In genomic region chr10:109895848-109896247, GRCh38 we compare ENCODE assay signal across 8 cellular contexts. TPM values are rescaled to one million over a fixed set of nuclear protein-coding genes. Genes with fewer than 3 reads are reported as not detected.
DNase-seq lines count a peak whose midpoint lies in the region; ATAC-seq, FAIRE-seq and TF ChIP-seq lines count a peak whose summit lies in the region.

No MANE protein-coding gene starts in this region.

- no peaks in the 10 kb centered on the region for H3K9me3 Mint-ChIP-seq in T-helper 1 cell treated with Interleukin-12 subunit alpha and Interleukin-12 subunit beta and Interleukin-4 antibody, amounts not matched to agents 30 μg/mL and 1 μg/mL, for 36 hours

- H3K4me1 ChIP-seq in mucosa of descending colon (ENCODE audit: low read depth) (peaks cover 13% of the 10 kb centered on the region), tibial artery (peaks cover 0 to 100% (median 84%) of the 10 kb centered on the region in 4 donors), SJCRH30 (peaks cover 18% of the 10 kb centered on the region), right lobe of liver (peaks cover 0 to 50% (median 4%) of the 10 kb centered on the region in 4 donors)

- peaks cover 27% of the 10 kb centered on the region for H3K36me3 Mint-ChIP-seq in T-helper 1 cell treated with Interleukin-12 subunit alpha and Interleukin-12 subunit beta and Interleukin-4 antibody, amounts not matched to agents 30 μg/mL and 1 μg/mL, for 36 hours (ENCODE audit: low read depth)

- H3K27ac Mint-ChIP-seq in T-helper 1 cell treated with Interleukin-12 subunit alpha and Interleukin-12 subunit beta and Interleukin-4 antibody, amounts not matched to agents 30 μg/mL and 1 μg/mL, for 36 hours: peak overlapping the region; percentile 8

- no peaks in the 10 kb centered on the region for H3K27me3 ChIP-seq in bronchial epithelial cell (ENCODE audit: control insufficient read depth, insufficient read depth, low read length)
- no peaks in the 10 kb centered on the region for H3K27me3 ChIP-seq in tibial artery
- H3K27me3 ChIP-seq in SJCRH30: no peaks in the 10 kb centered on the region
- no peaks in the 10 kb centered on the region for H3K27me3 ChIP-seq in right lobe of liver

- H3K27me3 Mint-ChIP-seq in T-helper 1 cell treated with Interleukin-12 subunit alpha and Interleukin-12 subunit beta and Interleukin-4 antibody, amounts not matched to agents 30 μg/mL and 1 μg/mL, for 36 hours (ENCODE audit: low read depth): no peaks in the 10 kb centered on the region

- H3K4me1 Mint-ChIP-seq in T-helper 1 cell treated with Interleukin-12 subunit alpha and Interleukin-12 subunit beta and Interleukin-4 antibody, amounts not matched to agents 30 μg/mL and 1 μg/mL, for 36 hours (ENCODE audit: low read depth): peaks cover 27% of the 10 kb centered on the region

- no peaks in the 10 kb centered on the region for H3K9me3 ChIP-seq in mucosa of descending colon
- no peaks in the 10 kb centered on the region for H3K9me3 ChIP-seq in tibial artery
- H3K9me3 ChIP-seq in SJCRH30 (replicated peaks): no peaks in the 10 kb centered on the region
- no peaks in the 10 kb centered on the region for H3K9me3 ChIP-seq in right lobe of liver

- no peak overlapping the region for H3K4me3 Mint-ChIP-seq in T-helper 1 cell treated with Interleukin-12 subunit alpha and Interleukin-12 subunit beta and Interleukin-4 antibody, amounts not matched to agents 30 μg/mL and 1 μg/mL, for 36 hours

- peaks cover 5% of the 10 kb centered on the region for H3K36me3 ChIP-seq in bronchial epithelial cell (ENCODE audit: control insufficient read depth, insufficient read depth, low read length)
- H3K36me3 ChIP-seq in mucosa of descending colon (ENCODE audit: low read depth): no peaks in the 10 kb centered on the region
- peaks cover 0 to 7% (median 0%) of the 10 kb centered on the region in 3 donors for H3K36me3 ChIP-seq in tibial artery
- H3K36me3 ChIP-seq in SJCRH30: peaks cover 10% of the 10 kb centered on the region; the same call in 1 of the 2 replicates
- peaks cover 0 to 7% (median under 1%) of the 10 kb centered on the region in 4 donors for H3K36me3 ChIP-seq in right lobe of liver

- intact Hi-C loops in mucosa of descending colon (cut with DNase I, micrococcal nuclease): no loop called here
- intact Hi-C loops in tibial artery (cut with DNase I; ENCODE audit: low total_unique reads): loop anchor here (5.0 kb wide), 2 partner anchors 116 to 316 kb away; no protein-coding TSS in a partner anchor
- intact Hi-C loops in right lobe of liver (cut with DNase I): no loop called here

- TF ChIP-seq CTCF in bronchial epithelial cell (IDR thresholded peaks at IDR 0.05; ENCODE audit: insufficient read depth, low read length, severe bottlenecking) (no peak), mucosa of descending colon (IDR thresholded peaks at IDR 0.05) (no peak), tibial artery (IDR thresholded peaks at IDR 0.05) (no peak), right lobe of liver (IDR thresholded peaks at IDR 0.05) (no peak)

- no peak overlapping the region for H3K4me3 ChIP-seq in bronchial epithelial cell (ENCODE audit: low read depth, low read length)
- H3K4me3 ChIP-seq in mucosa of descending colon: no peak overlapping the region
- no peak overlapping the region for H3K4me3 ChIP-seq in tibial artery
- H3K4me3 ChIP-seq in SJCRH30: no peak overlapping the region
- H3K4me3 ChIP-seq in right lobe of liver: no peak overlapping the region

- peak; percentile 70 for ATAC-seq in mucosa of descending colon
- ATAC-seq in right lobe of liver: no peak

- DNase-seq in T-helper 1 cell: no peak
- DNase-seq in bronchial epithelial cell (ENCODE audit: low read depth): peak; percentile 51
- DNase-seq in mucosa of descending colon: no peak
- no peak for DNase-seq in tibial artery
- no peak for DNase-seq in SJCRH30
- DNase-seq in germinal center (ENCODE audit: low spot score): no peak
- DNase-seq in right lobe of liver: no peak

- no peak for FAIRE-seq in bronchial epithelial cell (lab: Jason Lieb, UNC)

- H3K27ac ChIP-seq in tibial artery (peak overlapping the region; percentile 84 to 85), SJCRH30 (no peak overlapping the region), right lobe of liver (no peak overlapping the region)

- TF ChIP-seq POLR2A in right lobe of liver (IDR thresholded peaks at IDR 0.05): no peak

RNA-seq across cellular contexts. Expression of gene XPNPEP1, which starts 27.5 kb away (rescaled TPM):
- 76.6 and 112 TPM in 2 replicates for total RNA-seq in bronchial epithelial cell
- total RNA-seq in mucosa of descending colon: 10 to 100 TPM; 66.6 to 97.7 (median 87.5) TPM
- 109 and 112 TPM in 2 replicates for total RNA-seq in SJCRH30 (2014; rRNA removed; shearing (Covaris generic))
- total RNA-seq in right lobe of liver: 10 to 100 TPM; 13.9 to 57.8 (median 29.4) TPM

Comparison
In these comparisons a context has a peak if more than half of its experiments do, and no peak if none do; other contexts are left out.
1. H3K27ac ChIP-seq: peak in tibial artery (2 of 2); none in SJCRH30 (single experiment) and right lobe of liver (0 of 3).